Comparison of ENCODE assay signal across 1 cellular context in genomic region chr2:215436705-215437570, GRCh38.
TF ChIP-seq lines count a peak whose summit lies in the region.

No MANE protein-coding gene starts in this region.

TF ChIP-seq in HepG2, 621 proteins besides CTCF, POLR2A, EP300 and RAD21 (continued from another document and continues in another):
- no peak for TF ChIP-seq HMGXB3 (CRISPR knock-in tag; IDR thresholded peaks at IDR 0.05; ENCODE audit: borderline replicate concordance)
- TF ChIP-seq KAT2B (IDR thresholded peaks at IDR 0.05; ENCODE audit: borderline replicate concordance, low read depth, low read length): no peak
- TF ChIP-seq ARHGAP35 (CRISPR knock-in tag; IDR thresholded peaks at IDR 0.05; ENCODE audit: borderline replicate concordance): no peak
- TF ChIP-seq ZNF891 (CRISPR knock-in tag; IDR thresholded peaks at IDR 0.05): 0 out of 2 replicates have a peak, but pooled peaks have one; percentile 32
- TF ChIP-seq HOXA5 (CRISPR knock-in tag; IDR thresholded peaks at IDR 0.05): no peak
- no peak for TF ChIP-seq ZNF317 (CRISPR knock-in tag; IDR thresholded peaks at IDR 0.05)
- TF ChIP-seq TBX2 (CRISPR knock-in tag; IDR thresholded peaks at IDR 0.05; ENCODE audit: borderline replicate concordance): no peak; the same call in 1 of the 2 replicates
- 0 out of 2 replicates have a peak, but pooled peaks have one; percentile 40 for TF ChIP-seq ZNF235 (CRISPR knock-in tag; IDR thresholded peaks at IDR 0.05; ENCODE audit: borderline replicate concordance)
- TF ChIP-seq RBFOX2 (IDR thresholded peaks at IDR 0.05; ENCODE audit: low read depth, low read length): peak; percentile 74
- TF ChIP-seq BRD4 (CRISPR knock-in tag; IDR thresholded peaks at IDR 0.05): no peak
- no peak for TF ChIP-seq PATZ1 (CRISPR knock-in tag; IDR thresholded peaks at IDR 0.05)
- TF ChIP-seq TRIM22 (IDR thresholded peaks at IDR 0.05): no peak
- peak; percentile 34; the same call in 1 of the 2 replicates for TF ChIP-seq ZNF703 (CRISPR knock-in tag; IDR thresholded peaks at IDR 0.05; ENCODE audit: borderline replicate concordance)
- no peak for TF ChIP-seq RNF219 (CRISPR knock-in tag; IDR thresholded peaks at IDR 0.05)
- no peak for TF ChIP-seq SMAD1 (CRISPR knock-in tag; IDR thresholded peaks at IDR 0.05; ENCODE audit: borderline replicate concordance, low read depth)
- TF ChIP-seq ZMYM3 (CRISPR knock-in tag; IDR thresholded peaks at IDR 0.05): peak; percentile 78
- TF ChIP-seq ZNF670 (CRISPR knock-in tag; IDR thresholded peaks at IDR 0.05; ENCODE audit: borderline replicate concordance): no peak
- TF ChIP-seq GATAD2A (CRISPR knock-in tag; IDR thresholded peaks at IDR 0.05): peak; percentile 24; the same call in 1 of the 2 replicates
- no peak for TF ChIP-seq ATM (IDR thresholded peaks at IDR 0.05; ENCODE audit: borderline replicate concordance)
- no peak for TF ChIP-seq ZNF879 (CRISPR knock-in tag; IDR thresholded peaks at IDR 0.05)
- TF ChIP-seq MTA1 (CRISPR knock-in tag; IDR thresholded peaks at IDR 0.05; ENCODE audit: borderline replicate concordance): no peak
- peak; percentile 40; the same call in 1 of the 2 replicates for TF ChIP-seq UBTF (CRISPR knock-in tag; IDR thresholded peaks at IDR 0.05)
- no peak for TF ChIP-seq ZFP62 (CRISPR knock-in tag; IDR thresholded peaks at IDR 0.05)
- TF ChIP-seq EHMT2 (IDR thresholded peaks at IDR 0.05; ENCODE audit: borderline replicate concordance, low read depth, low read length): no peak
- TF ChIP-seq SIN3A (IDR thresholded peaks at IDR 0.05; ENCODE audit: borderline replicate concordance, low read depth, low read length): no peak
- 0 out of 2 replicates have a peak, but pooled peaks have one; percentile 51 for TF ChIP-seq ZNF292 (CRISPR knock-in tag; IDR thresholded peaks at IDR 0.05; ENCODE audit: borderline replicate concordance, low read depth)
- TF ChIP-seq ZNF609 (CRISPR knock-in tag; IDR thresholded peaks at IDR 0.05; ENCODE audit: borderline replicate concordance): no peak
- no peak for TF ChIP-seq ZNF614 (CRISPR knock-in tag; IDR thresholded peaks at IDR 0.05; ENCODE audit: borderline replicate concordance)
- TF ChIP-seq ZNF644 (CRISPR knock-in tag; IDR thresholded peaks at IDR 0.05; ENCODE audit: low read depth): no peak
- TF ChIP-seq LBX2 (CRISPR knock-in tag; IDR thresholded peaks at IDR 0.05; ENCODE audit: borderline replicate concordance): no peak
- no peak for TF ChIP-seq NR3C1 (CRISPR knock-in tag; IDR thresholded peaks at IDR 0.05)
- no peak for TF ChIP-seq NCOA2 (CRISPR knock-in tag; IDR thresholded peaks at IDR 0.05)
- no peak for TF ChIP-seq PCBP2 (optimal IDR thresholded peaks at IDR 0.05; ENCODE audit: low read depth, low read length, poor library complexity, severe bottlenecking)
- TF ChIP-seq MZF1 (CRISPR knock-in tag; IDR thresholded peaks at IDR 0.05; ENCODE audit: borderline replicate concordance): no peak
- no peak for TF ChIP-seq STAT6 (CRISPR knock-in tag; IDR thresholded peaks at IDR 0.05; ENCODE audit: borderline replicate concordance)
- no peak for TF ChIP-seq TIGD3 (CRISPR knock-in tag; IDR thresholded peaks at IDR 0.05; ENCODE audit: borderline replicate concordance)
- TF ChIP-seq ZNF3 (CRISPR knock-in tag; IDR thresholded peaks at IDR 0.05): no peak
